ENCODE assay signal across 9 cellular contexts in genomic region chr11:111871693-111872161, GRCh38. TPM values are rescaled to one million over a fixed set of nuclear protein-coding genes. Genes with fewer than 3 reads are reported as not detected.
DNase-seq lines count a peak whose midpoint lies in the region; ATAC-seq and TF ChIP-seq lines count a peak whose summit lies in the region.
"Had no signal": no experiment of that assay in that cellular context is flagged by ENCODE, and none has a peak within 500 bp of the region (broad histone marks: within the 10 kb centered on the region; RNA-seq: fewer than 3 reads in every experiment).

No MANE protein-coding gene starts in this region.

- no peak for TF ChIP-seq POLR2A in body of pancreas (IDR thresholded peaks at IDR 0.05)
- no peak for TF ChIP-seq POLR2A in upper lobe of left lung (IDR thresholded peaks at IDR 0.05)

- no peaks in the 10 kb centered on the region for H3K9me3 Mint-ChIP-seq in IgD-negative memory B cell

- peak overlapping the region; percentile 79 to 94 (median 89) for H3K27ac Mint-ChIP-seq in IgD-negative memory B cell

- H3K9me3 ChIP-seq in BLaER1: no peaks in the 10 kb centered on the region
- H3K9me3 ChIP-seq in body of pancreas: no peaks in the 10 kb centered on the region
- no peaks in the 10 kb centered on the region for H3K9me3 ChIP-seq in lower lobe of right lung
- no peaks in the 10 kb centered on the region for H3K9me3 ChIP-seq in upper lobe of left lung

- H3K4me3 ChIP-seq in BLaER1 (peak overlapping the region; percentile 91), body of pancreas (peak overlapping the region; percentile 67 to 86), lower lobe of right lung (peak overlapping the region; percentile 97), upper lobe of left lung (peak overlapping the region; percentile 84 to 98 (median 94))

- peaks cover 11 to 14% (median 13%) of the 10 kb centered on the region in 3 donors for H3K4me1 Mint-ChIP-seq in IgD-negative memory B cell

- peaks cover 8% of the 10 kb centered on the region for H3K36me3 Mint-ChIP-seq in IgD-negative memory B cell

- no peaks in the 10 kb centered on the region for H3K27me3 Mint-ChIP-seq in IgD-negative memory B cell

- H3K27me3 ChIP-seq in BLaER1 (no peaks in the 10 kb centered on the region), body of pancreas (no peaks in the 10 kb centered on the region), lower lobe of right lung (ENCODE audit: low read depth) (no peaks in the 10 kb centered on the region), upper lobe of left lung (no peaks in the 10 kb centered on the region)

- TF ChIP-seq CTCF in body of pancreas (IDR thresholded peaks at IDR 0.05): no peak
- no peak for TF ChIP-seq CTCF in lower lobe of right lung (IDR thresholded peaks at IDR 0.05)
- no peak for TF ChIP-seq CTCF in upper lobe of left lung (IDR thresholded peaks at IDR 0.05)

- peak overlapping the region; percentile 89 to 97 (median 94) for H3K4me3 Mint-ChIP-seq in IgD-negative memory B cell

- intact Hi-C loops in body of pancreas (cut with DNase I) (no loop called here), lower lobe of right lung (cut with DNase I) (no loop called here)

- no peak for DNase-seq in body of pancreas
- no peak for DNase-seq in lower lobe of right lung
- no peak for DNase-seq in upper lobe of left lung
- no peak for DNase-seq in LoVo (ENCODE audit: low spot score)

- H4K20me1 ChIP-seq in BLaER1: no peaks in the 10 kb centered on the region

- ATAC-seq in body of pancreas (no peak), lower lobe of right lung (no peak), upper lobe of left lung (ENCODE audit: low FRiP score in 2 of 2) (no peak), GM21515 (IDR thresholded peaks at IDR 0.05; ENCODE audit: unreplicated experiment) (no peak), GM18873 (IDR thresholded peaks at IDR 0.05; ENCODE audit: low FRiP score, unreplicated experiment) (no peak)

- WGBS in body of pancreas, 2 donors: 44 to 50% methylated on average over 5 of the region's 5 CpGs
- WGBS in upper lobe of left lung, 2 donors: 64 to 69% methylated on average over 5 of the region's 5 CpGs

- H3K36me3 ChIP-seq in BLaER1: peaks cover 35% of the 10 kb centered on the region
- H3K36me3 ChIP-seq in body of pancreas (replicated peaks in 1 of 2; ENCODE audit: insufficient read depth in 1 of 2, low read depth in 2 of 2): peaks cover 0 to 2% of the 10 kb centered on the region in 2 donors
- peaks cover 34% of the 10 kb centered on the region for H3K36me3 ChIP-seq in lower lobe of right lung
- peaks cover 2 to 28% (median 7%) of the 10 kb centered on the region in 4 donors for H3K36me3 ChIP-seq in upper lobe of left lung

- peak overlapping the region; percentile 77 for H3K4me2 ChIP-seq in BLaER1

- peaks cover 18% of the 10 kb centered on the region for H3K4me1 ChIP-seq in BLaER1
- H3K4me1 ChIP-seq in body of pancreas: peaks cover 17% of the 10 kb centered on the region
- H3K4me1 ChIP-seq in lower lobe of right lung: peaks cover 8% of the 10 kb centered on the region
- peaks cover 9 to 21% (median 14%) of the 10 kb centered on the region in 4 donors for H3K4me1 ChIP-seq in upper lobe of left lung

- peak overlapping the region; percentile 65 for H3K27ac ChIP-seq in BLaER1
- peak overlapping the region; percentile 84 to 92 (median 88) for H3K27ac ChIP-seq in body of pancreas
- peak overlapping the region; percentile 92 for H3K27ac ChIP-seq in lower lobe of right lung
- peak overlapping the region; percentile 84 to 95 (median 93) for H3K27ac ChIP-seq in upper lobe of left lung

- TF ChIP-seq EP300 in upper lobe of left lung (IDR thresholded peaks at IDR 0.05): no peak

- peak overlapping the region; percentile 82 for H3K9ac ChIP-seq in BLaER1

RNA-seq across cellular contexts. Expression of gene ALG9, which starts 0.3 kb away (rescaled TPM):
- polyA plus RNA-seq in IgD-negative memory B cell: 13.6 TPM
- 10 to 100 TPM; 25.9 to 60.3 TPM for total RNA-seq in body of pancreas
- 25.5 TPM for total RNA-seq in lower lobe of right lung
- total RNA-seq in upper lobe of left lung: 10 to 100 TPM; 15.7 to 34.8 (median 20.9) TPM

RNA-seq across cellular contexts. Expression of gene FDXACB1, which starts 7.2 kb away (rescaled TPM):
- polyA plus RNA-seq in IgD-negative memory B cell: 6.8 TPM
- total RNA-seq in body of pancreas (1 to 10 TPM in 1 of 2 donors, not detected in 1; 2.1 TPM), lower lobe of right lung (2.4 TPM), upper lobe of left lung (1 to 10 TPM in 5 of 6 donors, under 1 TPM in 1; 0.44 to 5.2 (median 2.6) TPM)

RNA-seq across cellular contexts. Expression of gene CFAP68, which starts 7.6 kb away (rescaled TPM):
- 25.7 TPM for polyA plus RNA-seq in IgD-negative memory B cell
- total RNA-seq in body of pancreas (10 to 100 TPM in 1 of 2 donors, 1 to 10 TPM in 1; 7.8 to 31.6 TPM), lower lobe of right lung (16.3 TPM), upper lobe of left lung (10 to 100 TPM in 5 of 6 donors, 1 to 10 TPM in 1; 2.1 to 29.4 (median 19.5) TPM)

RNA-seq across cellular contexts. Expression of gene CRYAB, which starts 39.8 kb away (rescaled TPM):
- polyA plus RNA-seq in IgD-negative memory B cell: not detected
- total RNA-seq in body of pancreas: 10 to 100 TPM; 10.4 to 61.0 TPM
- total RNA-seq in lower lobe of right lung: 72.5 TPM
- total RNA-seq in upper lobe of left lung: 10 to 100 TPM; 21.0 to 79.7 (median 30.2) TPM
- total RNA-seq: HT1080 had no signal

RNA-seq across cellular contexts. Expression of gene HSPB2, which starts 40.8 kb away (rescaled TPM):
- polyA plus RNA-seq in IgD-negative memory B cell: not detected
- total RNA-seq in body of pancreas (not detected), lower lobe of right lung (6.4 TPM), upper lobe of left lung (1 to 10 TPM in 3 of 6 donors, under 1 TPM in 1, not detected in 2; 0.61 to 6.5 (median 1.9) TPM)
- total RNA-seq: HT1080 had no signal
